ENCODE assay signal across 22 cellular contexts in the genomic region with DNA sequence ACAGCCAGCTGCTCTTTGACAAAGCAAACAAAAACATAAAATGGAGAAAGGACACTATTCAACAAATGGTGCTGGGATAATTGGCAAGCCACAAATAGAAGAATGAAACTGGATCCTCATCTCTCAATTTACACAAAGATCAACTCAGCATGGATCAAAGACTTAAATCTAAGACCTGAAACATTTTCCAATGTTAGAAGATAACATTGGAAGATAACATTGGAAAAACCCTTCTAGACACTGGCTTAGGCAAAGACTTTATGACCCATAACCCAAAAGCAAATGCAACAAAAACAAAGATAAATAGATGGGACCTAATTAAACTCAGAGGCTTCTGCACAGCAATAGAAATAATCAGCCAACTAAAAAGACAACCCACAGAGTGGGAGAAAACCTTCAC.
DNase-seq lines count a peak whose midpoint lies in the region; ATAC-seq, FAIRE-seq and TF ChIP-seq lines count a peak whose summit lies in the region.
"Had no signal": no experiment of that assay in that cellular context is flagged by ENCODE, and none has a peak within 500 bp of the region (broad histone marks: within the 10 kb centered on the region; RNA-seq: fewer than 3 reads in every experiment).

No MANE protein-coding gene starts in this region.

- no peak overlapping the region for H3K4me3 Mint-ChIP-seq in naive thymus-derived CD8-positive, alpha-beta T cell
- H3K4me3 Mint-ChIP-seq in MCF 10A (ENCODE audit: unreplicated experiment) = no peak overlapping the region
- H3K4me3 Mint-ChIP-seq: CD8-positive, alpha-beta T cell; T-helper 2 cell treated with Interferon-gamma antibody and Interleukin-4, amounts not matched to agents 5 μg/mL and 100 μg/mL, for 36 hours had no signal

- no peaks in the 10 kb centered on the region for H3K36me3 ChIP-seq in small intestine (ENCODE audit: control insufficient read depth in 2 of 2, insufficient read depth in 2 of 2, low read length in 2 of 2)
- H3K36me3 ChIP-seq: Peyer's patch had no signal

- no TSS peak for BruUV-seq in MCF 10A (replicated peaks; lab: Mats Ljungman, UMichigan)

- no peak for ATAC-seq in left colon
- ATAC-seq in naive thymus-derived CD8-positive, alpha-beta T cell = no peak
- ATAC-seq: A549; CD8-positive, alpha-beta T cell; HCT116; K562 had no signal

- TF ChIP-seq CTCF in MCF 10A (IDR thresholded peaks at IDR 0.05; ENCODE audit: unreplicated experiment) = no peak

- no peaks in the 10 kb centered on the region for H3K27me3 ChIP-seq in small intestine (ENCODE audit: control insufficient read depth in 2 of 2, insufficient read depth in 2 of 2, low read length in 2 of 2)
- H3K27me3 ChIP-seq: Peyer's patch had no signal

- intact Hi-C loops in left colon (cut with DNase I, micrococcal nuclease) = no loop called here
- intact Hi-C loops in MCF 10A (cut with micrococcal nuclease) = no loop called here

- H3K4me1 Mint-ChIP-seq in naive thymus-derived CD8-positive, alpha-beta T cell = no peaks in the 10 kb centered on the region
- H3K4me1 Mint-ChIP-seq in MCF 10A (ENCODE audit: insufficient read depth, unreplicated experiment) = no peaks in the 10 kb centered on the region

- H3K36me3 Mint-ChIP-seq in naive thymus-derived CD8-positive, alpha-beta T cell = peaks cover 0 to 2% (median 0%) of the 10 kb centered on the region in 3 donors
- no peaks in the 10 kb centered on the region for H3K36me3 Mint-ChIP-seq in MCF 10A (ENCODE audit: insufficient read depth, unreplicated experiment)
- H3K36me3 Mint-ChIP-seq: CD8-positive, alpha-beta T cell had no signal

- no peaks in the 10 kb centered on the region for H3K4me1 ChIP-seq in small intestine (ENCODE audit: control insufficient read depth in 2 of 2, insufficient read depth in 1 of 2, low read depth in 1 of 2, low read length in 1 of 2)
- H3K4me1 ChIP-seq: A549, Peyer's patch had no signal

- FAIRE-seq in small intestine (lab: Jason Lieb, UNC) = no peak
- FAIRE-seq: A549, K562, TTC549 had no signal

- DNase-seq in COR-L47 (lab: John Stamatoyannopoulos, UW) (peak; percentile 60), DMS53 (lab: John Stamatoyannopoulos, UW) (peak; percentile 70), NCI-H146 treated with DMSO at 0.1 percent for 48 hours (lab: John Stamatoyannopoulos, UW; ENCODE audit: unreplicated experiment) (peak; percentile 75), NCI-H748 (lab: John Stamatoyannopoulos, UW; ENCODE audit: unreplicated experiment) (peak; percentile 92), left colon (no peak), small intestine (no peak), MCF 10A (ENCODE audit: unreplicated experiment) (no peak)
- no peak for DNase-seq in naive thymus-derived CD8-positive, alpha-beta T cell
- DNase-seq: CD8-positive, alpha-beta T cell; GF-D8; GOT3; NCI-H1694; NCI-H2227 treated with DMSO at 0.1 percent for 48 hours; NCI-H524 treated with DMSO at 0.1 percent for 48 hours; NK-92 treated with Interleukin-12 subunit alpha and Interleukin-12 subunit beta, amount 100 ng/mL, for 24 hours; Peyer's patch had no signal

- no peaks in the 10 kb centered on the region for H3K9me3 ChIP-seq in small intestine (ENCODE audit: control insufficient read depth, low read depth)
- H3K9me3 ChIP-seq: A549, Peyer's patch had no signal

- H3K9me3 Mint-ChIP-seq in naive thymus-derived CD8-positive, alpha-beta T cell = peaks cover 0 to 23% (median 5%) of the 10 kb centered on the region in 9 donors
- peaks cover 7% of the 10 kb centered on the region for H3K9me3 Mint-ChIP-seq in MCF 10A (ENCODE audit: unreplicated experiment)

- POLR2A ChIA-PET in naive thymus-derived CD8-positive, alpha-beta T cell (lab: Charles Lee) = no interaction called here
- POLR2A ChIA-PET in MCF 10A (lab: Yijun Ruan, JAX) = no interaction called here

- CTCF ChIA-PET in MCF 10A (lab: Yijun Ruan, JAX) = no interaction called here

- H3K27ac Mint-ChIP-seq in naive thymus-derived CD8-positive, alpha-beta T cell = no peak overlapping the region
- no peak overlapping the region for H3K27ac Mint-ChIP-seq in MCF 10A (ENCODE audit: low read depth, unreplicated experiment)
- H3K27ac Mint-ChIP-seq: CD8-positive, alpha-beta T cell; T-helper 2 cell treated with Interferon-gamma antibody and Interleukin-4, amounts not matched to agents 5 μg/mL and 100 μg/mL, for 36 hours had no signal

- H3K27me3 Mint-ChIP-seq in naive thymus-derived CD8-positive, alpha-beta T cell = no peaks in the 10 kb centered on the region
- H3K27me3 Mint-ChIP-seq in MCF 10A (ENCODE audit: insufficient read depth, unreplicated experiment) = peaks cover 78% of the 10 kb centered on the region

- no peak overlapping the region for H3K27ac ChIP-seq in small intestine (ENCODE audit: low read depth in 1 of 2, low read length in 1 of 2)
- H3K27ac ChIP-seq: A549, Peyer's patch, SK-N-MC had no signal

- H3K4me3 ChIP-seq in small intestine (ENCODE audit: low read depth in 1 of 2, low read length in 2 of 2) = no peak overlapping the region
- H3K4me3 ChIP-seq: A549, K562, Peyer's patch, SK-N-MC had no signal

Comparison
In these comparisons a context has a peak if more than half of its experiments do, and no peak if none do; other contexts are left out.
1. DNase-seq: peak in COR-L47 (single experiment), DMS53 (single experiment), NCI-H146 treated with DMSO at 0.1 percent for 48 hours (single experiment) and NCI-H748 (single experiment); none in left colon (0 of 2), small intestine (single experiment), naive thymus-derived CD8-positive, alpha-beta T cell (0 of 10) and MCF 10A (single experiment).